ENCODE assay signal across 8 cellular contexts in genomic region chr1:33470495-33471012, GRCh38. TPM values are rescaled to one million over a fixed set of nuclear protein-coding genes. Genes with fewer than 3 reads are reported as not detected.
A peak's percentile ranks its signal among the peaks of the same experiment; 100 is the strongest.
DNase-seq lines count a peak whose midpoint lies in the region; ATAC-seq and TF ChIP-seq lines count a peak whose summit lies in the region.

No MANE protein-coding gene starts in this region.

- no peaks in the 10 kb centered on the region for H3K36me3 Mint-ChIP-seq in endothelial cell (ENCODE audit: low read depth, unreplicated experiment)

- no peak overlapping the region for H3K27ac Mint-ChIP-seq in endothelial cell (ENCODE audit: unreplicated experiment)

- H3K9me3 Mint-ChIP-seq in endothelial cell (ENCODE audit: unreplicated experiment) = no peaks in the 10 kb centered on the region

- DNase-seq in ELR (ENCODE audit: low read depth) (peak; percentile 89), HS-27A (ENCODE audit: low read depth) (peak; percentile 54), NCI-H82 (lab: John Stamatoyannopoulos, UW) (peak; percentile 95), endothelial cell (ENCODE audit: low spot score) (peak; percentile 64), middle frontal gyrus (ENCODE audit: extremely low spot score, low spot score) (peak; percentile 81)
- peak; percentile 9 to 23 for DNase-seq in activated CD8-positive, alpha-beta memory T cell treated with anti-CD3 and anti-CD28 coated beads for 1 hour (ENCODE audit: extremely low read depth in 1 of 2, low read depth in 1 of 2)
- DNase-seq in stimulated activated CD8-positive, alpha-beta memory T cell treated with anti-CD3 and anti-CD28 coated beads, Interleukin-4, amount 100 ng/mL, for 24 hours (ENCODE audit: low read depth) = peak; percentile 33

- H3K4me3 Mint-ChIP-seq in endothelial cell (ENCODE audit: unreplicated experiment) = no peak overlapping the region

- peaks cover 10% of the 10 kb centered on the region for H3K27me3 Mint-ChIP-seq in endothelial cell (ENCODE audit: unreplicated experiment)

- peak; percentile 47 for TF ChIP-seq CTCF in endothelial cell (IDR thresholded peaks at IDR 0.05; ENCODE audit: unreplicated experiment)

- no peak for ATAC-seq in HG02885 (IDR thresholded peaks at IDR 0.05; ENCODE audit: poor library complexity, unreplicated experiment)

- peaks cover 19% of the 10 kb centered on the region for H3K4me1 Mint-ChIP-seq in endothelial cell (ENCODE audit: unreplicated experiment)

RNA-seq across cellular contexts. Expression of gene ZSCAN20, which starts 1.9 kb away (rescaled TPM):
- total RNA-seq in endothelial cell (ENCODE audit: unreplicated experiment) = 7.3 TPM

RNA-seq across cellular contexts. Expression of gene PHC2, which starts 39.7 kb away (rescaled TPM):
- 177 TPM for total RNA-seq in endothelial cell (ENCODE audit: unreplicated experiment)

Comparison
In these comparisons a context has a peak if more than half of its experiments do, and no peak if none do; other contexts are left out.
1. DNase-seq: peak in every context shown above with its lines; median percentile 95 in NCI-H82; 89 in ELR; 81 in middle frontal gyrus; 64 in endothelial cell; 54 in HS-27A; 33 in stimulated activated CD8-positive, alpha-beta memory T cell treated with anti-CD3 and anti-CD28 coated beads, Interleukin-4, amount 100 ng/mL, for 24 hours; 16 in activated CD8-positive, alpha-beta memory T cell treated with anti-CD3 and anti-CD28 coated beads for 1 hour.